Comparison of ENCODE assay signal across 14 cellular contexts in genomic region chr6:44868335-44868668, GRCh38.
DNase-seq lines count a peak whose midpoint lies in the region; ATAC-seq and TF ChIP-seq lines count a peak whose summit lies in the region.
"Had no signal": no experiment of that assay in that cellular context is flagged by ENCODE, and none has a peak within 500 bp of the region (broad histone marks: within the 10 kb centered on the region; RNA-seq: fewer than 3 reads in every experiment).

No MANE protein-coding gene starts in this region.

- no peak for DNase-seq in thyroid gland
- DNase-seq in central memory CD4-positive, alpha-beta T cell, result no peak
- no peak for DNase-seq in cerebellum (ENCODE audit: low spot score)
- no peak for DNase-seq in mucosa of descending colon
- DNase-seq: Kasumi-1, occipital lobe had no signal

- H3K27me3 ChIP-seq in thyroid gland, result no peaks in the 10 kb centered on the region

- peak overlapping the region; percentile 59 for H3K27ac Mint-ChIP-seq in activated T-helper 17 cell treated with anti-CD3 and anti-CD28 coated beads, Interleukin-2, amount 50 U/mL, for 72 hours
- H3K27ac Mint-ChIP-seq: CD14-positive monocyte had no signal

- no peaks in the 10 kb centered on the region for H3K27me3 Mint-ChIP-seq in activated T-helper 17 cell treated with anti-CD3 and anti-CD28 coated beads, Interleukin-2, amount 50 U/mL, for 72 hours

- H3K4me1 Mint-ChIP-seq in activated T-helper 17 cell treated with anti-CD3 and anti-CD28 coated beads, Interleukin-2, amount 50 U/mL, for 72 hours, result peaks cover 18% of the 10 kb centered on the region

- H3K9me3 Mint-ChIP-seq in activated T-helper 17 cell treated with anti-CD3 and anti-CD28 coated beads, Interleukin-2, amount 50 U/mL, for 72 hours, result peaks cover 18% of the 10 kb centered on the region

- H3K27ac ChIP-seq in thyroid gland, result no peak overlapping the region

- intact Hi-C loops in thyroid gland (cut with DNase I), result no loop called here
- intact Hi-C loops in mucosa of descending colon (cut with DNase I, micrococcal nuclease), result no loop called here

- H3K36me3 ChIP-seq in thyroid gland (no peaks in the 10 kb centered on the region), mucosa of descending colon (ENCODE audit: low read depth) (no peaks in the 10 kb centered on the region)

- TF ChIP-seq POLR2A in thyroid gland (IDR thresholded peaks at IDR 0.05), result no peak

- TF ChIP-seq CTCF in thyroid gland (IDR thresholded peaks at IDR 0.05), result no peak
- no peak for TF ChIP-seq CTCF in mucosa of descending colon (IDR thresholded peaks at IDR 0.05)

- WGBS in thyroid gland, 2 donors, result 89 to 94% methylated on average over 2 of the region's 2 CpGs

- ATAC-seq in GM18868 (IDR thresholded peaks at IDR 0.05; ENCODE audit: unreplicated experiment) (peak; percentile 50), GM21447 (IDR thresholded peaks at IDR 0.05; ENCODE audit: unreplicated experiment) (peak; percentile 36), HG03025 (IDR thresholded peaks at IDR 0.05; ENCODE audit: low FRiP score, unreplicated experiment) (peak; percentile 47), mucosa of descending colon (no peak)
- no peak for ATAC-seq in activated T-helper 17 cell treated with anti-CD3 and anti-CD28 coated beads, Interleukin-2, amount 50 U/mL, for 72 hours (replicated peaks)
- ATAC-seq: HCT116, Panc1 had no signal

- H3K9me3 ChIP-seq in thyroid gland, result no peaks in the 10 kb centered on the region
- H3K9me3 ChIP-seq in mucosa of descending colon, result peaks cover 8% of the 10 kb centered on the region

- H3K4me3 ChIP-seq in thyroid gland (replicated peaks in 1 of 3) (no peak overlapping the region), mucosa of descending colon (no peak overlapping the region)
- H3K4me3 ChIP-seq: lung had no signal

- peak overlapping the region; percentile 56 for H3K4me3 Mint-ChIP-seq in activated T-helper 17 cell treated with anti-CD3 and anti-CD28 coated beads, Interleukin-2, amount 50 U/mL, for 72 hours
- H3K4me3 Mint-ChIP-seq: CD14-positive monocyte had no signal

- H3K4me1 ChIP-seq in thyroid gland (no peaks in the 10 kb centered on the region), mucosa of descending colon (ENCODE audit: low read depth) (no peaks in the 10 kb centered on the region)

- peaks cover 28% of the 10 kb centered on the region for H3K36me3 Mint-ChIP-seq in activated T-helper 17 cell treated with anti-CD3 and anti-CD28 coated beads, Interleukin-2, amount 50 U/mL, for 72 hours (ENCODE audit: low read depth)

Comparison
In these comparisons a context has a peak if more than half of its experiments do, and no peak if none do; other contexts are left out.
1. ATAC-seq: peak in GM18868 (single experiment), GM21447 (single experiment) and HG03025 (single experiment); none in activated T-helper 17 cell treated with anti-CD3 and anti-CD28 coated beads, Interleukin-2, amount 50 U/mL, for 72 hours (single experiment) and mucosa of descending colon (single experiment).